Comparison of ENCODE assay signal across 17 cellular contexts in genomic region chr1:83026745-83027144, GRCh38.
"Had no signal": no experiment of that assay in that cellular context is flagged by ENCODE, and none has a peak within 500 bp of the region (broad histone marks: within the 10 kb centered on the region; RNA-seq: fewer than 3 reads in every experiment).

No MANE protein-coding gene starts in this region.

- H3K4me1 Mint-ChIP-seq: activated CD4-positive, alpha-beta T cell treated with anti-CD3 and anti-CD28 coated beads for 36 hours had no signal

- ATAC-seq: activated CD4-positive, alpha-beta T cell treated with anti-CD3 and anti-CD28 coated beads for 36 hours; activated naive CD8-positive, alpha-beta T cell treated with anti-CD3 and anti-CD28 coated beads, Interleukin-2, amount 50 U/mL, for 24 hours; natural killer cell treated with Interleukin-12 subunit alpha and Interleukin-12 subunit beta and Interleukin-15 and Interleukin-18, amount 100 ng/mL, for 72 hours; right cardiac atrium had no signal

- H3K27ac Mint-ChIP-seq: activated CD4-positive, alpha-beta T cell treated with anti-CD3 and anti-CD28 coated beads for 36 hours; activated naive CD8-positive, alpha-beta T cell treated with anti-CD3 and anti-CD28 coated beads, Interleukin-2, amount 50 U/mL, for 24 hours; natural killer cell treated with Interleukin-12 subunit alpha and Interleukin-12 subunit beta and Interleukin-15 and Interleukin-18, amount 100 ng/mL, for 72 hours; stimulated activated naive CD8-positive, alpha-beta T cell treated with anti-CD3 and anti-CD28 coated beads, Interleukin-15, Interleukin-2, amounts not matched to agents 100 ng/mL and 50 ng/mL, for 24 hours; T-helper 1 cell treated with Interleukin-12 subunit alpha and Interleukin-12 subunit beta and Interleukin-4 antibody, amounts not matched to agents 30 μg/mL and 1 μg/mL, for 36 hours had no signal

- H3K4me2 ChIP-seq: smooth muscle cell had no signal

- H3K9me3 ChIP-seq: ascending aorta, testis, upper lobe of left lung had no signal

- H3K27me3 ChIP-seq: ascending aorta, testis, upper lobe of left lung had no signal

- H3K36me3 ChIP-seq: ascending aorta, upper lobe of left lung, WERI-Rb-1 had no signal

- DNase-seq: activated CD4-positive, alpha-beta T cell treated with anti-CD3 and anti-CD28 coated beads for 36 hours; activated CD8-positive, alpha-beta memory T cell treated with anti-CD3 and anti-CD28 coated beads for 24 hours; activated naive CD4-positive, alpha-beta T cell treated with Interleukin-2 at 50 U/mL for 16 hours; activated naive CD8-positive, alpha-beta T cell treated with anti-CD3 and anti-CD28 coated beads, Interleukin-2, amount 50 U/mL, for 24 hours; erythroblast; foreskin melanocyte; mesendoderm; nucleus accumbens; right cardiac atrium; testis; upper lobe of left lung; WERI-Rb-1 had no signal

- H3K4me3 ChIP-seq: ascending aorta, smooth muscle cell, testis, upper lobe of left lung had no signal

- H3K4me3 Mint-ChIP-seq: activated CD4-positive, alpha-beta T cell treated with anti-CD3 and anti-CD28 coated beads for 36 hours; activated naive CD8-positive, alpha-beta T cell treated with anti-CD3 and anti-CD28 coated beads, Interleukin-2, amount 50 U/mL, for 24 hours; natural killer cell treated with Interleukin-12 subunit alpha and Interleukin-12 subunit beta and Interleukin-15 and Interleukin-18, amount 100 ng/mL, for 72 hours; stimulated activated naive CD8-positive, alpha-beta T cell treated with anti-CD3 and anti-CD28 coated beads, Interleukin-15, Interleukin-2, amounts not matched to agents 100 ng/mL and 50 ng/mL, for 24 hours; T-helper 1 cell treated with Interleukin-12 subunit alpha and Interleukin-12 subunit beta and Interleukin-4 antibody, amounts not matched to agents 30 μg/mL and 1 μg/mL, for 36 hours had no signal

- H3K9me3 Mint-ChIP-seq: T-helper 1 cell treated with Interleukin-12 subunit alpha and Interleukin-12 subunit beta and Interleukin-4 antibody, amounts not matched to agents 30 μg/mL and 1 μg/mL, for 36 hours had no signal

- H3K27ac ChIP-seq: ascending aorta, testis, upper lobe of left lung, WERI-Rb-1 had no signal

- H3K4me1 ChIP-seq: ascending aorta, testis, upper lobe of left lung had no signal

- H3K27me3 Mint-ChIP-seq: activated CD4-positive, alpha-beta T cell treated with anti-CD3 and anti-CD28 coated beads for 36 hours; activated naive CD8-positive, alpha-beta T cell treated with anti-CD3 and anti-CD28 coated beads, Interleukin-2, amount 50 U/mL, for 24 hours; natural killer cell treated with Interleukin-12 subunit alpha and Interleukin-12 subunit beta and Interleukin-15 and Interleukin-18, amount 100 ng/mL, for 72 hours; stimulated activated naive CD8-positive, alpha-beta T cell treated with anti-CD3 and anti-CD28 coated beads, Interleukin-15, Interleukin-2, amounts not matched to agents 100 ng/mL and 50 ng/mL, for 24 hours had no signal
